13 cellular contexts compared by ENCODE assay signal in the genomic region with DNA sequence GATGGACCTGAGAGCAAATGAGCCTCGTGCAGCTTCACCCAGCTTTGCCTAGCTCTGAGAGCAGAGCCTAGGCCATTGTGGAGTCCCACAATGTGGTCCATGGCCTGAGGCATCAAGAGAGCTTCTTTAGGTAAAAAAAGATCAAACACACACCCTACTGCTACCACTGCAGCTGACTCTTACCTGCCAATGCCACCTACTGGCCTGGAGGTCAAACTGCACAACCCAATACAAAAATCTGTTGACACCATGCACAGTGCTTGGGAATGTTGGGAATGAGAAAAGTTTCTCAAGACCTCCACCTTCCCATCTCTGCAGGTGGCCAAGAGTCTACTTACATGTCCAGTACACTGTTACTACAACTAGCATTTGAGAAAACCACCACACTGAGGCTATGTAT.
DNase-seq lines count a peak whose midpoint lies in the region; ATAC-seq and TF ChIP-seq lines count a peak whose summit lies in the region.
"Had no signal": no experiment of that assay in that cellular context is flagged by ENCODE, and none has a peak within 500 bp of the region (broad histone marks: within the 10 kb centered on the region; RNA-seq: fewer than 3 reads in every experiment).

No MANE protein-coding gene starts in this region.

- no peak overlapping the region for H3K27ac Mint-ChIP-seq in T-helper 17 cell

- intact Hi-C loops in Panc1 (cut with micrococcal nuclease; ENCODE audit: unreplicated experiment) = no loop called here

- in situ Hi-C loops in Panc1 (cut with HindIII; ENCODE audit: low pct_unique_long_range_greater_than_20kb, low sequenced_read_pairs) = no loop called here

- no peaks in the 10 kb centered on the region for H3K36me3 ChIP-seq in Panc1 (ENCODE audit: control insufficient read depth, insufficient read depth, low read length)

- POLR2A ChIA-PET in AG04450 (lab: Yijun Ruan, JAX) (no interaction called here), Panc1 (lab: Charles Lee) (no interaction called here)

- H3K27me3 ChIP-seq in AG04450 (ENCODE audit: control insufficient read depth, insufficient read depth, low read length) = no peaks in the 10 kb centered on the region
- no peaks in the 10 kb centered on the region for H3K27me3 ChIP-seq in Panc1 (ENCODE audit: control insufficient read depth, insufficient read depth, low read length)

- H3K27ac ChIP-seq in AG04450 (ENCODE audit: low read depth, low read length) (no peak overlapping the region), Panc1 (ENCODE audit: low read length) (no peak overlapping the region)

- H3K4me1 Mint-ChIP-seq in T-helper 17 cell = no peaks in the 10 kb centered on the region

- H3K36me3 Mint-ChIP-seq in T-helper 17 cell (ENCODE audit: low read depth) = peaks cover 7% of the 10 kb centered on the region

- H3K4me3 ChIP-seq in AG04450 (ENCODE audit: low read depth, low read length) (no peak overlapping the region), Panc1 (ENCODE audit: low read depth in 2 of 2, low read length in 2 of 2) (no peak overlapping the region), fibroblast of villous mesenchyme (ENCODE audit: low read depth, low read length) (no peak overlapping the region)

- DNase-seq in AG04450 (ENCODE audit: low read depth, low spot score) = no peak
- no peak for DNase-seq in Panc1 (ENCODE audit: low read depth, low spot score)
- no peak for DNase-seq in fibroblast of villous mesenchyme (ENCODE audit: low read depth)
- DNase-seq in AG08396 (ENCODE audit: low spot score) = no peak
- no peak for DNase-seq in T-helper 17 cell
- no peak for DNase-seq in AG20443 (ENCODE audit: low spot score)
- DNase-seq: activated T-cell treated with anti-CD3 and anti-CD28 coated beads, Interleukin-2, amount 50 U/mL, for 72 hours; caudate nucleus; NK-92 treated with Interleukin-12 subunit alpha and Interleukin-12 subunit beta, amount 100 ng/mL, for 24 hours; right cardiac atrium had no signal

- H3K4me1 ChIP-seq in Panc1 (ENCODE audit: control insufficient read depth, insufficient read depth, low read length) = no peaks in the 10 kb centered on the region

- TF ChIP-seq CTCF in AG04450 (IDR thresholded peaks at IDR 0.05; ENCODE audit: low read depth, low read length) = 0 out of 2 replicates have a peak, but pooled peaks have one; percentile 9
- peak; percentile 60 for TF ChIP-seq CTCF in Panc1 (IDR thresholded peaks at IDR 0.05)
- peak; percentile 22 for TF ChIP-seq CTCF in fibroblast of villous mesenchyme (IDR thresholded peaks at IDR 0.05; ENCODE audit: insufficient read depth, low read depth, low read length)

- BruUV-seq in Panc1 (replicated peaks; lab: Mats Ljungman, UMichigan) = no TSS peak

- CTCF ChIA-PET in AG04450 (lab: Charles Lee) = no interaction called here
- CTCF ChIA-PET in Panc1 (lab: Charles Lee) = no interaction called here

- no peak overlapping the region for H3K4me3 Mint-ChIP-seq in T-helper 17 cell
- H3K4me3 Mint-ChIP-seq: activated T-cell treated with anti-CD3 and anti-CD28 coated beads, Interleukin-2, amount 50 U/mL, for 72 hours; CD4-positive, CD25-positive, alpha-beta regulatory T cell had no signal

- H3K27me3 Mint-ChIP-seq in T-helper 17 cell = no peaks in the 10 kb centered on the region
- H3K27me3 Mint-ChIP-seq: CD4-positive, CD25-positive, alpha-beta regulatory T cell had no signal

- H3K9me3 ChIP-seq in AG04450 (ENCODE audit: control insufficient read depth, insufficient read depth, low read length) (peaks cover 12% of the 10 kb centered on the region), Panc1 (ENCODE audit: control insufficient read depth, insufficient read depth, low read depth, low read length) (no peaks in the 10 kb centered on the region; the same call in 1 of the 2 replicates), T-helper 17 cell (ENCODE audit: control insufficient read depth, low read length, poor library complexity, severe bottlenecking) (no peaks in the 10 kb centered on the region)

- ATAC-seq in GM21367 (IDR thresholded peaks at IDR 0.05; ENCODE audit: unreplicated experiment) = peak; percentile 50
- ATAC-seq in Panc1 = no peak
- ATAC-seq in T-helper 17 cell = no peak
- ATAC-seq in GM18909 (IDR thresholded peaks at IDR 0.05; ENCODE audit: poor library complexity, unreplicated experiment) = no peak
- ATAC-seq: right cardiac atrium had no signal

Comparison
In these comparisons a context has a peak if more than half of its experiments do, and no peak if none do; other contexts are left out.
1. CTCF ChIP-seq: peak in every context shown above with its lines; median percentile 60 in Panc1; 22 in fibroblast of villous mesenchyme; 9 in AG04450.